ENCODE assay signal across 9 cellular contexts in the genomic region with DNA sequence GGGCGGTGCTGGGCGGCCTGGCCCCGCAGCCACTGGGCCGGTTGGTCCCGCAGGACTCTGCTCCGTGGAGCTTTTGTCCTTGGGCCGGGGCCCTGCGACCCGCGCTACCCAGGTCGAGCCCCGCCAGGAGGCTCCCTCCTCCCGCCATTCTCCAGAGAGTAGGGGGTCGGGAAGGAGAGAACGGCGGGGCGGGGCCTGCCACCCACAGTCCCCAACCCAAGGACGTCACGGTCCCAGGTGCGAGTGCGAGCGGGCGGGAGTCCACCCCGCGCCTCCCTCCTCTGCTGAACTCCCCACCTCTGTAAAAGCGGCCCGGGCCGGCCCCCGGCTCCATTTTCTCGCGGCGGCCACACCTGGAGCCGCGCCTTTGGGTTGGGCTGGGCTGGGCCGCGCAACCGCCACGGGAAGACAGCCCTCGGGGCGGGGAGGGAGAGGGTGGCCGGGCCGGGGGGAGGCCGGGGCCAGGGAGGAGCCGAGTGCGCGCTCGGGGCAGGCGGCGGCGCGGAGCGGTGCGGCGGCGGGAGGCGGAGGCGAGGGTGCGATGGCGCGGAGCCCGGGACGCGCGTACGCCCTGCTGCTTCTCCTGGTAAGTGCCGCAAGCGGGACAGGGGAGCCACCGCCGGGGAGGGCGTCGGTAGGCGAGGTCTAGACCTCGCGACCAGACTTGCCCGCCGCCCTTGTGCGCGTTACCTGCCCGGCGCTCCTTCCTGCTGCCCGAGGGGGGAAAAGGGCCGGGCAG. TPM values are rescaled to one million over a fixed set of nuclear protein-coding genes. Genes with fewer than 3 reads are reported as not detected.
DNase-seq lines count a peak whose midpoint lies in the region; ATAC-seq and TF ChIP-seq lines count a peak whose summit lies in the region.
"Had no signal": no experiment of that assay in that cellular context is flagged by ENCODE, and none has a peak within 500 bp of the region (broad histone marks: within the 10 kb centered on the region; RNA-seq: fewer than 3 reads in every experiment).

A gene (plus strand): TSS at position 467 of the 739 bp plus-strand sequence. CDS start 75 bp downstream, at position 542.

- ATAC-seq in HG02588 (IDR thresholded peaks at IDR 0.05; ENCODE audit: unreplicated experiment) = peak; percentile 54
- ATAC-seq in heart right ventricle = peak; percentile 89 to 99 (median 96)

- H3K27ac ChIP-seq in heart right ventricle = peak within 1 kb of the TSS; percentile 35 to 86 (median 74)
- no peak within 1 kb of the TSS for H3K27ac ChIP-seq in rectal smooth muscle tissue (ENCODE audit: low read depth, low read length)

- no peaks in the 10 kb centered on the region for H3K36me3 ChIP-seq in heart right ventricle
- no peaks in the 10 kb centered on the region for H3K36me3 ChIP-seq in rectal smooth muscle tissue (ENCODE audit: control insufficient read depth, insufficient read depth, low read length)

- H3K27me3 Mint-ChIP-seq in activated naive CD4-positive, alpha-beta T cell treated with anti-CD3 and anti-CD28 coated beads, Interleukin-2, amount 50 U/mL, for 24 hours = peaks cover 22% of the 10 kb centered on the region

- H3K4me3 ChIP-seq in heart right ventricle = peak within 1 kb of the TSS; percentile 32 to 78 (median 71)
- H3K4me3 ChIP-seq in rectal smooth muscle tissue (ENCODE audit: low read length) = peak within 1 kb of the TSS; percentile 73

- H3K27ac Mint-ChIP-seq in activated naive CD4-positive, alpha-beta T cell treated with anti-CD3 and anti-CD28 coated beads, Interleukin-2, amount 50 U/mL, for 24 hours = no peak within 1 kb of the TSS
- H3K27ac Mint-ChIP-seq: CD4-positive, CD25-positive, alpha-beta regulatory T cell had no signal

- intact Hi-C loops in heart right ventricle (cut with DNase I) = loop anchor here in 4 of 10 donors (5.0 to 10.0 kb wide), 4 partner anchors 221 to 403 kb away; a partner anchor contains a TSS

- no peaks in the 10 kb centered on the region for H3K9me3 ChIP-seq in heart right ventricle

- H3K27me3 ChIP-seq in heart right ventricle (peaks cover 0 to 44% (median 4%) of the 10 kb centered on the region in 7 donors), rectal smooth muscle tissue (ENCODE audit: control insufficient read depth, insufficient read depth, low read length) (peaks cover 3% of the 10 kb centered on the region)

- no peaks in the 10 kb centered on the region for H3K36me3 Mint-ChIP-seq in activated naive CD4-positive, alpha-beta T cell treated with anti-CD3 and anti-CD28 coated beads, Interleukin-2, amount 50 U/mL, for 24 hours
- H3K36me3 Mint-ChIP-seq: CD4-positive, CD25-positive, alpha-beta regulatory T cell had no signal

- TF ChIP-seq CTCF in heart right ventricle (IDR thresholded peaks at IDR 0.05) = peak in 1 of 9 donors; percentile 6

- H3K4me3 Mint-ChIP-seq in activated naive CD4-positive, alpha-beta T cell treated with anti-CD3 and anti-CD28 coated beads, Interleukin-2, amount 50 U/mL, for 24 hours = peak within 1 kb of the TSS; percentile 75

- peak within 1 kb of the TSS; percentile 62 for H3K9ac ChIP-seq in rectal smooth muscle tissue (ENCODE audit: low read length)

- WGBS in heart right ventricle, 2 donors = 2 to 4% methylated on average over 80 to 82 of the region's 82 CpGs

- peaks cover 3% of the 10 kb centered on the region for H3K4me1 Mint-ChIP-seq in activated naive CD4-positive, alpha-beta T cell treated with anti-CD3 and anti-CD28 coated beads, Interleukin-2, amount 50 U/mL, for 24 hours

- no peaks in the 10 kb centered on the region for H3K9me3 Mint-ChIP-seq in activated naive CD4-positive, alpha-beta T cell treated with anti-CD3 and anti-CD28 coated beads, Interleukin-2, amount 50 U/mL, for 24 hours

- peaks cover 0 to 22% (median 5%) of the 10 kb centered on the region in 9 donors for H3K4me1 ChIP-seq in heart right ventricle
- no peaks in the 10 kb centered on the region for H3K4me1 ChIP-seq in rectal smooth muscle tissue (ENCODE audit: control insufficient read depth, insufficient read depth, low read length)

- DNase-seq in NCI-H2227 (lab: John Stamatoyannopoulos, UW; ENCODE audit: unreplicated experiment) = peak; percentile 47
- no peak for DNase-seq in NCI-H2227 treated with DMSO at 0.1 percent for 48 hours (lab: John Stamatoyannopoulos, UW)
- DNase-seq in NCI-H146 treated with DMSO at 0.1 percent for 48 hours (lab: John Stamatoyannopoulos, UW; ENCODE audit: unreplicated experiment) = peak; percentile 27
- peak; percentile 51 to 74 for DNase-seq in heart right ventricle
- DNase-seq in dedifferentiated amniotic fluid mesenchymal stem cell (ENCODE audit: extremely low spot score) = no peak

RNA-seq across cellular contexts. Expression of the gene that starts here (rescaled TPM):
- total RNA-seq in heart right ventricle = 10 to 100 TPM; 36.0 to 53.8 (median 41.4) TPM
- polyA plus RNA-seq in heart right ventricle = 1 to 10 TPM; 7.6 to 8.2 TPM
- polyA plus RNA-seq: CD4-positive, CD25-positive, alpha-beta regulatory T cell had no signal

Comparison
In these comparisons a context has a peak if more than half of its experiments do, and no peak if none do; other contexts are left out.
1. DNase-seq: peak in NCI-H2227 (single experiment), NCI-H146 treated with DMSO at 0.1 percent for 48 hours (single experiment) and heart right ventricle (2 of 2); none in NCI-H2227 treated with DMSO at 0.1 percent for 48 hours (single experiment) and dedifferentiated amniotic fluid mesenchymal stem cell (single experiment).